30 cellular contexts compared by ENCODE assay signal in the genomic region with DNA sequence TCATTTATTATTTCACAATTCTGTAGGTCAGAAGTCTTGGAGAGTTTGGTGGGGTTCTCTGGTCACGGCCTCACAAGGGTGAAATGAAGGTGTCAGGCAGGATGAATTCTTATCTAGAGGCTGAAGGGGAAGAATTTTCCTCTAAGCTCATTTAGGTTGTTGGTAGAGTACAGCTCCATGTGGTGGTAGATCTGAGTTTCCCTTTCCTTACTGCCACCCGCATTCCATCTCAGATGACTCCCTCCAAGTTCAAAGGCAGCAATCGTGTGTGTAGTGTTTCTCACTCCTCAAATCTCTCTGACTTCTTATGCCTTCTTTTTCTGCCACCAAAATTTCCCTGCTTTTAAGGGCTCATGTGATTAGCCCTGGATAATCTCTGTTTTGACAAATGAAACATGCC.
"Had no signal": no experiment of that assay in that cellular context is flagged by ENCODE, and none has a peak within 500 bp of the region (broad histone marks: within the 10 kb centered on the region; RNA-seq: fewer than 3 reads in every experiment).

No MANE protein-coding gene starts in this region.

- H3K36me3 ChIP-seq: colonic mucosa, esophagus squamous epithelium, heart right ventricle, prostate gland, right atrium auricular region, stomach, thyroid gland, vagina had no signal

- DNase-seq: colonic mucosa; dermis blood vessel endothelial cell; effector memory CD4-positive, alpha-beta T cell; esophagus squamous epithelium; foreskin melanocyte; glutamatergic neuron; heart right ventricle; hippocampal formation; immature natural killer cell; islet precursor cell; kidney glomerular epithelial cell; midbrain; naive thymus-derived CD4-positive, alpha-beta T cell; nephron progenitor cell; nucleus accumbens; stimulated activated CD4-positive, alpha-beta T cell treated with anti-CD3 and anti-CD28 coated beads, Interleukin-2, amount 100 ng/mL, for 24 hours; stimulated activated CD4-positive, alpha-beta T cell treated with anti-CD3 and anti-CD28 coated beads, Interleukin-4, amount 100 ng/mL, for 24 hours; stimulated activated naive CD4-positive, alpha-beta T cell treated with Interleukin-2 at 50 U/mL for 16 hours; stomach; thyroid gland; trophoblast cell had no signal

- H3K27ac Mint-ChIP-seq: immature natural killer cell; memory B cell; naive thymus-derived CD4-positive, alpha-beta T cell; nephron progenitor cell; stimulated activated effector memory CD8-positive, alpha-beta T cell treated with anti-CD3 and anti-CD28 coated beads, Interleukin-12 subunit alpha, Interleukin-12 subunit beta, amount 100 ng/mL, for 72 hours had no signal

- H3K9me3 ChIP-seq: colonic mucosa, esophagus squamous epithelium, heart right ventricle, prostate gland, right atrium auricular region, stomach, thyroid gland, vagina had no signal

- H3K4me3 ChIP-seq: colonic mucosa, esophagus squamous epithelium, heart right ventricle, lung, prostate gland, right atrium auricular region, stomach, thyroid gland, vagina had no signal

- H3K9me3 Mint-ChIP-seq: nephron progenitor cell had no signal

- FAIRE-seq: endothelial cell of umbilical vein had no signal

- H3K27me3 Mint-ChIP-seq: naive thymus-derived CD4-positive, alpha-beta T cell had no signal

- H3K27me3 ChIP-seq: colonic mucosa, esophagus squamous epithelium, heart right ventricle, right atrium auricular region, stomach, thyroid gland, vagina had no signal

- ATAC-seq: heart right ventricle; left lobe of liver; naive thymus-derived CD4-positive, alpha-beta T cell; sciatic nerve; stimulated activated effector memory CD8-positive, alpha-beta T cell treated with anti-CD3 and anti-CD28 coated beads, Interleukin-12 subunit alpha, Interleukin-12 subunit beta, amount 100 ng/mL, for 72 hours had no signal

- H3K4me1 Mint-ChIP-seq: immature natural killer cell; memory B cell; naive thymus-derived CD4-positive, alpha-beta T cell; nephron progenitor cell; stimulated activated effector memory CD8-positive, alpha-beta T cell treated with anti-CD3 and anti-CD28 coated beads, Interleukin-12 subunit alpha, Interleukin-12 subunit beta, amount 100 ng/mL, for 72 hours had no signal

- H3K4me1 ChIP-seq: colonic mucosa, esophagus squamous epithelium, heart right ventricle, prostate gland, right atrium auricular region, thyroid gland, vagina had no signal

- H3K4me3 Mint-ChIP-seq: immature natural killer cell; memory B cell; naive thymus-derived CD4-positive, alpha-beta T cell; nephron progenitor cell; stimulated activated effector memory CD8-positive, alpha-beta T cell treated with anti-CD3 and anti-CD28 coated beads, Interleukin-12 subunit alpha, Interleukin-12 subunit beta, amount 100 ng/mL, for 72 hours had no signal

- H3K27ac ChIP-seq: colonic mucosa, esophagus squamous epithelium, heart right ventricle, prostate gland, right atrium auricular region, stomach, thyroid gland, vagina had no signal

- H3K36me3 Mint-ChIP-seq: immature natural killer cell; memory B cell; naive thymus-derived CD4-positive, alpha-beta T cell; stimulated activated effector memory CD8-positive, alpha-beta T cell treated with anti-CD3 and anti-CD28 coated beads, Interleukin-12 subunit alpha, Interleukin-12 subunit beta, amount 100 ng/mL, for 72 hours had no signal
